In the genomic region with DNA sequence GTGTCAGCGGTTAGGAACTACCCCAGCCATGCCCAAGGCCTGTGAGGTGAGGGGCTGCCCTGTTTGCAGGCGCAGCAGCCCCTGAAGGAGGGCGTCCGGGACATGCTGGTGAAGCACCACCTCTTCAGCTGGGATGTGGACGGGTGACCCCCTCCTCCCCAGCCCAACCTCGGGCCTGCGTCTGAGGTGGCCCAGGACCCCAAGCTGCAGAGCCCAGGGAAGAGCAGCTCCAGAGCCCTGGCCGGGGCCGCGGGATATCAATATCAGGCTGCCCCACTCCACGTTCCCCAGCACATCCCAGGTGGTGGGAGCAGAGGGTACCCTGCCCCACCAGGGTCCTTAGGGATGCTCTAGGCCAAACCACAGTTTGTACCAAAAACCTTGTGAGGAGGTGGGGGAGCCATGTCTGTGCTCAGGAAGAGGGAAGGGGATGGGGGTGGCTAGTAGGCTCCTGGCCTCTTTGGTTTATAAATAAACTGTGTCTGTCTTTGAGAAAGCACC, we compare ENCODE assay signal across 21 cellular contexts. TPM values are rescaled to one million over a fixed set of nuclear protein-coding genes. Genes with fewer than 3 reads are reported as not detected.
DNase-seq lines count a peak whose midpoint lies in the region; ATAC-seq and TF ChIP-seq lines count a peak whose summit lies in the region.
"Had no signal": no experiment of that assay in that cellular context is flagged by ENCODE, and none has a peak within 500 bp of the region (broad histone marks: within the 10 kb centered on the region; RNA-seq: fewer than 3 reads in every experiment).

No MANE protein-coding gene starts in this region.

- peak overlapping the region; percentile 98 for H3K27ac ChIP-seq in OCI-LY7 (ENCODE audit: low read depth, low read length, poor library complexity, severe bottlenecking)
- H3K27ac ChIP-seq in caudate nucleus (ENCODE audit: low read depth, low read length), result no peak overlapping the region
- H3K27ac ChIP-seq in PC-3 (ENCODE audit: low read length), result no peak overlapping the region
- H3K27ac ChIP-seq: left ventricle myocardium inferior, sigmoid colon had no signal

- H3K4me3 ChIP-seq in OCI-LY7 (ENCODE audit: low read depth, low read length, poor library complexity, severe bottlenecking) (no peak overlapping the region), PC-3 (ENCODE audit: low read length) (no peak overlapping the region)
- H3K4me3 ChIP-seq: left ventricle myocardium inferior, sigmoid colon had no signal

- no peak for ATAC-seq in stimulated activated effector memory CD8-positive, alpha-beta T cell treated with anti-CD3 and anti-CD28 coated beads, Interleukin-12 subunit alpha, Interleukin-12 subunit beta, amount 100 ng/mL, for 72 hours
- ATAC-seq in GM18867 (IDR thresholded peaks at IDR 0.05; ENCODE audit: unreplicated experiment), result no peak
- ATAC-seq in PC-3, result no peak

- peaks cover 3% of the 10 kb centered on the region; the same call in 1 of the 2 replicates for H3K79me2 ChIP-seq in OCI-LY7 (ENCODE audit: insufficient read depth, low read depth, low read length)
- no peaks in the 10 kb centered on the region for H3K79me2 ChIP-seq in PC-3 (ENCODE audit: low read length)

- intact Hi-C loops in OCI-LY7 (cut with micrococcal nuclease; ENCODE audit: unreplicated experiment) (no loop called here), PC-3 (cut with micrococcal nuclease) (no loop called here)
- intact Hi-C loops in dendritic cell treated with granulocyte-macrophage colony-stimulating factor and Interleukin-4, amounts not matched to agents 40 ng/mL and 50 ng/mL, for 4 days (cut with micrococcal nuclease), result no loop called here

- H2AFZ ChIP-seq in OCI-LY7 (ENCODE audit: low read length) (no peak overlapping the region), PC-3 (ENCODE audit: low read length) (no peak overlapping the region)

- no peaks in the 10 kb centered on the region for H3K9me3 Mint-ChIP-seq in dendritic cell treated with granulocyte-macrophage colony-stimulating factor and Interleukin-4, amounts not matched to agents 40 ng/mL and 50 ng/mL, for 4 days
- no peaks in the 10 kb centered on the region for H3K9me3 Mint-ChIP-seq in stimulated activated effector memory CD8-positive, alpha-beta T cell treated with anti-CD3 and anti-CD28 coated beads, Interleukin-12 subunit alpha, Interleukin-12 subunit beta, amount 100 ng/mL, for 72 hours
- H3K9me3 Mint-ChIP-seq: T-helper 2 cell treated with Interferon-gamma antibody and Interleukin-4, amounts not matched to agents 5 μg/mL and 100 μg/mL, for 36 hours; type B pancreatic cell had no signal

- H3K27ac Mint-ChIP-seq in dendritic cell treated with granulocyte-macrophage colony-stimulating factor and Interleukin-4, amounts not matched to agents 40 ng/mL and 50 ng/mL, for 4 days, result peak overlapping the region; percentile 46
- peak overlapping the region; percentile 23 for H3K27ac Mint-ChIP-seq in stimulated activated effector memory CD8-positive, alpha-beta T cell treated with anti-CD3 and anti-CD28 coated beads, Interleukin-12 subunit alpha, Interleukin-12 subunit beta, amount 100 ng/mL, for 72 hours
- H3K27ac Mint-ChIP-seq: T-helper 2 cell treated with Interferon-gamma antibody and Interleukin-4, amounts not matched to agents 5 μg/mL and 100 μg/mL, for 36 hours; type B pancreatic cell had no signal

- H3K9me2 ChIP-seq in OCI-LY7 (ENCODE audit: insufficient read depth, low read length) (no peaks in the 10 kb centered on the region), PC-3 (replicated peaks; ENCODE audit: low read length) (no peaks in the 10 kb centered on the region)

- CTCF ChIA-PET in OCI-LY7 (lab: Charles Lee; ENCODE audit: unreplicated experiment) (no interaction called here), PC-3 (lab: Charles Lee) (no interaction called here)

- H3K4me3 Mint-ChIP-seq in dendritic cell treated with granulocyte-macrophage colony-stimulating factor and Interleukin-4, amounts not matched to agents 40 ng/mL and 50 ng/mL, for 4 days, result no peak overlapping the region
- no peak overlapping the region for H3K4me3 Mint-ChIP-seq in stimulated activated effector memory CD8-positive, alpha-beta T cell treated with anti-CD3 and anti-CD28 coated beads, Interleukin-12 subunit alpha, Interleukin-12 subunit beta, amount 100 ng/mL, for 72 hours
- H3K4me3 Mint-ChIP-seq: B cell; T-helper 2 cell treated with Interferon-gamma antibody and Interleukin-4, amounts not matched to agents 5 μg/mL and 100 μg/mL, for 36 hours; type B pancreatic cell had no signal

- peak; percentile 61 for DNase-seq in activated effector memory CD4-positive, alpha-beta T cell treated with anti-CD3 and anti-CD28 coated beads, Interleukin-2, amount 50 U/mL, for 16 hours
- DNase-seq in activated effector memory CD4-positive, alpha-beta T cell treated with Interleukin-2 at 50 U/mL for 16 hours, result no peak
- DNase-seq in OCI-LY7 (ENCODE audit: low spot score), result no peak
- no peak for DNase-seq in stimulated activated effector memory CD8-positive, alpha-beta T cell treated with anti-CD3 and anti-CD28 coated beads, Interleukin-12 subunit alpha, Interleukin-12 subunit beta, amount 100 ng/mL, for 72 hours (ENCODE audit: low spot score in 2 of 2)
- DNase-seq in caudate nucleus (lab: John Stamatoyannopoulos, UW), result no peak
- no peak for DNase-seq in PC-3
- DNase-seq: amniotic stem cell, dermis blood vessel endothelial cell, DMS53, GDM1, Kasumi-1, left ventricle myocardium inferior, NCI-H1694 treated with DMSO at 0.1 percent for 48 hours, NCI-H2171 treated with DMSO at 0.1 percent for 48 hours, NCI-H526, sigmoid colon had no signal

- H3K36me3 Mint-ChIP-seq in dendritic cell treated with granulocyte-macrophage colony-stimulating factor and Interleukin-4, amounts not matched to agents 40 ng/mL and 50 ng/mL, for 4 days (ENCODE audit: low read depth), result peaks cover 96% of the 10 kb centered on the region
- peaks cover 90% of the 10 kb centered on the region for H3K36me3 Mint-ChIP-seq in stimulated activated effector memory CD8-positive, alpha-beta T cell treated with anti-CD3 and anti-CD28 coated beads, Interleukin-12 subunit alpha, Interleukin-12 subunit beta, amount 100 ng/mL, for 72 hours

- H3K4me1 Mint-ChIP-seq in dendritic cell treated with granulocyte-macrophage colony-stimulating factor and Interleukin-4, amounts not matched to agents 40 ng/mL and 50 ng/mL, for 4 days (ENCODE audit: low read depth), result peaks cover 40% of the 10 kb centered on the region
- peaks cover 16% of the 10 kb centered on the region for H3K4me1 Mint-ChIP-seq in stimulated activated effector memory CD8-positive, alpha-beta T cell treated with anti-CD3 and anti-CD28 coated beads, Interleukin-12 subunit alpha, Interleukin-12 subunit beta, amount 100 ng/mL, for 72 hours

- no peak overlapping the region for H3K4me2 ChIP-seq in OCI-LY7 (ENCODE audit: low read length)
- no peak overlapping the region for H3K4me2 ChIP-seq in PC-3 (ENCODE audit: low read length)

- H4K20me1 ChIP-seq in OCI-LY7 (ENCODE audit: insufficient read depth, low read length), result no peaks in the 10 kb centered on the region
- no peaks in the 10 kb centered on the region for H4K20me1 ChIP-seq in PC-3 (ENCODE audit: low read length)

- no peak overlapping the region for H3K9ac ChIP-seq in PC-3 (ENCODE audit: low read length)

- H3K4me1 ChIP-seq in OCI-LY7 (ENCODE audit: insufficient read depth, low read length, poor library complexity, severe bottlenecking) (peaks cover 46% of the 10 kb centered on the region), PC-3 (ENCODE audit: insufficient read depth, low read length) (peaks cover 10% of the 10 kb centered on the region)

- BruUV-seq in OCI-LY7 (replicated peaks; lab: Mats Ljungman, UMichigan) (TSS peak; percentile 48), PC-3 (replicated peaks; lab: Mats Ljungman, UMichigan) (no TSS peak)

- POLR2A ChIA-PET in OCI-LY7 (lab: Charles Lee) (no interaction called here), PC-3 (lab: Charles Lee; ENCODE audit: unreplicated experiment) (interaction anchor here (0.6 kb wide), 1 partner anchor 838 kb away, joined by 6 read pairs; no protein-coding TSS in a partner anchor)

- H3K36me3 ChIP-seq in OCI-LY7 (ENCODE audit: insufficient read depth, low read length) (peaks cover 87% of the 10 kb centered on the region), PC-3 (ENCODE audit: low read depth, low read length) (peaks cover 14% of the 10 kb centered on the region; the same call in 1 of the 2 replicates)

- TF ChIP-seq CTCF in OCI-LY7 (conservative IDR thresholded peaks at IDR 0.05; ENCODE audit: low read length), result no peak
- TF ChIP-seq CTCF in PC-3 (conservative IDR thresholded peaks at IDR 0.05; ENCODE audit: low read depth, low read length), result no peak

- no peaks in the 10 kb centered on the region for H3K27me3 ChIP-seq in PC-3 (ENCODE audit: low read length)
- H3K27me3 ChIP-seq: sigmoid colon had no signal

- H3K9me3 ChIP-seq in OCI-LY7 (ENCODE audit: low read length) (no peaks in the 10 kb centered on the region), PC-3 (ENCODE audit: low read length) (no peaks in the 10 kb centered on the region)
- H3K9me3 ChIP-seq: left ventricle myocardium inferior, sigmoid colon had no signal

- H3F3A ChIP-seq in PC-3 (ENCODE audit: low read length, unreplicated experiment), result no peaks in the 10 kb centered on the region

- H3K27me3 Mint-ChIP-seq in dendritic cell treated with granulocyte-macrophage colony-stimulating factor and Interleukin-4, amounts not matched to agents 40 ng/mL and 50 ng/mL, for 4 days, result no peaks in the 10 kb centered on the region
- H3K27me3 Mint-ChIP-seq: B cell, type B pancreatic cell had no signal

RNA-seq across cellular contexts. Expression of a gene that starts 39.3 kb away (rescaled TPM):
- total RNA-seq in OCI-LY7 (2014; rRNA removed; shearing (Covaris generic)), result 168 and 197 TPM in 2 replicates
- total RNA-seq in OCI-LY7 (2022), result 130 and 144 TPM in 2 replicates
- 45.0 and 53.9 TPM in 2 replicates for total RNA-seq in PC-3 (2014; rRNA removed)
